15 cellular contexts compared by ENCODE assay signal in the genomic region with DNA sequence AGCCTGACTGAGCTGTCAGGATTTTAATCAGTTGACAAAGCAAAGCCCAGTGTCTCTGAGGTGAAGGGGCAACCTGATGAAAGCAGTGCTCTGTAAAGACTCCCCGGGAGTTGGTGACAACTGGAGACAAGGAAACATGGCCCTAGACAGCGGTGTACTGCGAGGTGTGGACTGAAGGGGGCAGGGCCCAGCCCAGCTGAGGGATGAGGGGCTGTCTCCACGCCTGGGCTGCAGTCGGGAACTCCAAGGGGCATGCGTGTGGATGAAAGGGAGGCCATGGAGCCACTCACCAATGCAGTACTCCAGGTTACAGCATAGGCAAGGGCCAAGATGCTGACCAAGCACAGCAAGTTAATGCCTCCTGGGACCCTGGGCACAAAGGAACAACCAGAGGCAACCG. TPM values are rescaled to one million over a fixed set of nuclear protein-coding genes. Genes with fewer than 3 reads are reported as not detected.
A peak's percentile ranks its signal among the peaks of the same experiment; 100 is the strongest.
DNase-seq lines count a peak whose midpoint lies in the region; FAIRE-seq and TF ChIP-seq lines count a peak whose summit lies in the region.
"Had no signal": no experiment of that assay in that cellular context is flagged by ENCODE, and none has a peak within 500 bp of the region (broad histone marks: within the 10 kb centered on the region; RNA-seq: fewer than 3 reads in every experiment).

No MANE protein-coding gene starts in this region.

- H3K4me1 ChIP-seq in DOHH2 (ENCODE audit: control insufficient read depth, low read length): no peaks in the 10 kb centered on the region

- FAIRE-seq in bronchial epithelial cell (lab: Jason Lieb, UNC): peak; percentile 7

- no peaks in the 10 kb centered on the region for H3K79me2 ChIP-seq in DOHH2 (ENCODE audit: control insufficient read depth, low read length)

- no peak overlapping the region for H3K27ac ChIP-seq in DOHH2 (ENCODE audit: low read depth, low read length)
- H3K27ac ChIP-seq: GM23248 had no signal

- no peaks in the 10 kb centered on the region for H3K9me3 ChIP-seq in DOHH2 (ENCODE audit: control insufficient read depth, insufficient read depth, low read length)

- intact Hi-C loops in posterior vena cava (cut with DNase I): no loop called here

- no peak overlapping the region for H3K4me3 ChIP-seq in DOHH2 (ENCODE audit: low read length)
- H3K4me3 ChIP-seq in bronchial epithelial cell (ENCODE audit: low read depth, low read length): no peak overlapping the region
- H3K4me3 ChIP-seq: GM23248 had no signal

- H3K36me3 ChIP-seq in DOHH2 (ENCODE audit: control insufficient read depth, low read length): peaks cover 56% of the 10 kb centered on the region
- H3K36me3 ChIP-seq in bronchial epithelial cell (ENCODE audit: control insufficient read depth, insufficient read depth, low read length): peaks cover 24% of the 10 kb centered on the region

- no peaks in the 10 kb centered on the region for H3F3A ChIP-seq in DOHH2 (ENCODE audit: control insufficient read depth, insufficient read depth)

- H3K9me2 ChIP-seq in DOHH2 (replicated peaks; ENCODE audit: control insufficient read depth, low read length): no peaks in the 10 kb centered on the region

- no peak overlapping the region for H3K4me2 ChIP-seq in DOHH2 (ENCODE audit: low read length)

- H3K27me3 ChIP-seq in DOHH2 (ENCODE audit: control insufficient read depth, low read length): no peaks in the 10 kb centered on the region
- H3K27me3 ChIP-seq in bronchial epithelial cell (ENCODE audit: control insufficient read depth, insufficient read depth, low read length): no peaks in the 10 kb centered on the region

- TF ChIP-seq CTCF in DOHH2 (IDR thresholded peaks at IDR 0.05; ENCODE audit: low read depth, low read length, poor library complexity, severe bottlenecking) (peak; percentile 14), bronchial epithelial cell (IDR thresholded peaks at IDR 0.05; ENCODE audit: insufficient read depth, low read length, severe bottlenecking) (no peak)

- H4K20me1 ChIP-seq in DOHH2 (ENCODE audit: control insufficient read depth, insufficient read depth, low read depth, low read length): no peaks in the 10 kb centered on the region

- DNase-seq in AG20443 (ENCODE audit: low spot score): peak; percentile 3
- no peak for DNase-seq in bronchial epithelial cell (ENCODE audit: low read depth)
- DNase-seq in posterior vena cava (ENCODE audit: low spot score): peak; percentile 32
- no peak for DNase-seq in Kasumi-1 (lab: John Stamatoyannopoulos, UW)
- DNase-seq in HK-2 (ENCODE audit: unreplicated experiment): no peak
- DNase-seq in NCI-H1092 treated with DMSO at 0.1 percent for 48 hours (lab: John Stamatoyannopoulos, UW): no peak
- DNase-seq in NCI-H748 (lab: John Stamatoyannopoulos, UW; ENCODE audit: unreplicated experiment): no peak
- DNase-seq: ACHN; CD8-positive, alpha-beta memory T cell; GM23248; NCI-H1048; NCI-H2227 treated with DMSO at 0.1 percent for 48 hours; NCI-H526 treated with DMSO at 0.1 percent for 48 hours; PC-3 had no signal

RNA-seq across cellular contexts. Expression of a gene that starts 45.1 kb away (rescaled TPM):
- 55.0 and 78.6 TPM in 2 replicates for total RNA-seq in bronchial epithelial cell
- total RNA-seq in posterior vena cava: 10 to 100 TPM; 49.8 to 50.8 TPM

RNA-seq across cellular contexts. Expression of a gene that starts 49.8 kb away (rescaled TPM):
- total RNA-seq in bronchial epithelial cell: 12.6 and 12.7 TPM in 2 replicates
- 10 to 100 TPM; 30.8 to 32.4 TPM for total RNA-seq in posterior vena cava

Comparison
In these comparisons a context has a peak if more than half of its experiments do, and no peak if none do; other contexts are left out.
1. DNase-seq: peak in AG20443 (single experiment) and posterior vena cava (single experiment); none in bronchial epithelial cell (single experiment), Kasumi-1 (0 of 2), HK-2 (single experiment), NCI-H1092 treated with DMSO at 0.1 percent for 48 hours (single experiment) and NCI-H748 (single experiment).